9 cellular contexts compared by ENCODE assay signal in genomic region chr13:25037057-25037813, GRCh38. TPM values are rescaled to one million over a fixed set of nuclear protein-coding genes. Genes with fewer than 3 reads are reported as not detected.
DNase-seq lines count a peak whose midpoint lies in the region; ATAC-seq and TF ChIP-seq lines count a peak whose summit lies in the region.
"Had no signal": no experiment of that assay in that cellular context is flagged by ENCODE, and none has a peak within 500 bp of the region (broad histone marks: within the 10 kb centered on the region; RNA-seq: fewer than 3 reads in every experiment).

No MANE protein-coding gene starts in this region.

- no peak overlapping the region for H3K4me3 ChIP-seq in fibroblast of mammary gland (ENCODE audit: control insufficient read depth, low read depth, low read length)

- TF ChIP-seq CTCF in fibroblast of mammary gland (conservative IDR thresholded peaks at IDR 0.05; ENCODE audit: control insufficient read depth, insufficient read depth, low read depth, low read length) = peak; percentile 76
- TF ChIP-seq CTCF in nephron progenitor cell (IDR thresholded peaks at IDR 0.05) = peak; percentile 87

- DNase-seq in GF-D8 (lab: John Stamatoyannopoulos, UW) (peak; percentile 11), NCI-H510A treated with DMSO at 0.1 percent for 48 hours (lab: John Stamatoyannopoulos, UW) (peak; percentile 66), fibroblast of mammary gland (ENCODE audit: low read depth) (peak; percentile 67), nephron progenitor cell (peak; percentile 64), ureter (ENCODE audit: low spot score) (peak; percentile 49)
- peak; percentile 22 for DNase-seq in activated CD8-positive, alpha-beta memory T cell treated with anti-CD3 and anti-CD28 coated beads, Interleukin-2, amount 50 U/mL, for 4 hours

- peak; percentile 54 for ATAC-seq in HG02678 (IDR thresholded peaks at IDR 0.05; ENCODE audit: unreplicated experiment)
- no peak for ATAC-seq in GM18907 (IDR thresholded peaks at IDR 0.05; ENCODE audit: unreplicated experiment)

- no peak overlapping the region for H3K27ac Mint-ChIP-seq in nephron progenitor cell
- H3K27ac Mint-ChIP-seq: activated naive CD4-positive, alpha-beta T cell treated with anti-CD3 and anti-CD28 coated beads, Interleukin-2, amount 50 U/mL, for 24 hours had no signal

- no peaks in the 10 kb centered on the region for H3K9me3 Mint-ChIP-seq in nephron progenitor cell
- H3K9me3 Mint-ChIP-seq: activated naive CD4-positive, alpha-beta T cell treated with anti-CD3 and anti-CD28 coated beads, Interleukin-2, amount 50 U/mL, for 24 hours had no signal

- H3K27me3 Mint-ChIP-seq in nephron progenitor cell (ENCODE audit: low read depth, poor library complexity) = peaks cover 28% of the 10 kb centered on the region

- no peaks in the 10 kb centered on the region for H3K36me3 Mint-ChIP-seq in nephron progenitor cell (ENCODE audit: low read depth)
- H3K36me3 Mint-ChIP-seq: activated naive CD4-positive, alpha-beta T cell treated with anti-CD3 and anti-CD28 coated beads, Interleukin-2, amount 50 U/mL, for 24 hours had no signal

- H3K4me1 Mint-ChIP-seq in nephron progenitor cell = peaks cover 6% of the 10 kb centered on the region
- H3K4me1 Mint-ChIP-seq: activated naive CD4-positive, alpha-beta T cell treated with anti-CD3 and anti-CD28 coated beads, Interleukin-2, amount 50 U/mL, for 24 hours had no signal

- H3K4me3 Mint-ChIP-seq in nephron progenitor cell = no peak overlapping the region
- H3K4me3 Mint-ChIP-seq: activated naive CD4-positive, alpha-beta T cell treated with anti-CD3 and anti-CD28 coated beads, Interleukin-2, amount 50 U/mL, for 24 hours had no signal

RNA-seq across cellular contexts. Expression of gene PABPC3, which starts 58.7 kb away (rescaled TPM):
- total RNA-seq in ureter = 0.29 TPM

Comparison
In these comparisons a context has a peak if more than half of its experiments do, and no peak if none do; other contexts are left out.
1. DNase-seq: peak in every context shown above with its lines; median percentile 67 in fibroblast of mammary gland; 66 in NCI-H510A treated with DMSO at 0.1 percent for 48 hours; 64 in nephron progenitor cell; 49 in ureter; 22 in activated CD8-positive, alpha-beta memory T cell treated with anti-CD3 and anti-CD28 coated beads, Interleukin-2, amount 50 U/mL, for 4 hours; 11 in GF-D8.